9 cellular contexts compared by ENCODE assay signal in the genomic region with DNA sequence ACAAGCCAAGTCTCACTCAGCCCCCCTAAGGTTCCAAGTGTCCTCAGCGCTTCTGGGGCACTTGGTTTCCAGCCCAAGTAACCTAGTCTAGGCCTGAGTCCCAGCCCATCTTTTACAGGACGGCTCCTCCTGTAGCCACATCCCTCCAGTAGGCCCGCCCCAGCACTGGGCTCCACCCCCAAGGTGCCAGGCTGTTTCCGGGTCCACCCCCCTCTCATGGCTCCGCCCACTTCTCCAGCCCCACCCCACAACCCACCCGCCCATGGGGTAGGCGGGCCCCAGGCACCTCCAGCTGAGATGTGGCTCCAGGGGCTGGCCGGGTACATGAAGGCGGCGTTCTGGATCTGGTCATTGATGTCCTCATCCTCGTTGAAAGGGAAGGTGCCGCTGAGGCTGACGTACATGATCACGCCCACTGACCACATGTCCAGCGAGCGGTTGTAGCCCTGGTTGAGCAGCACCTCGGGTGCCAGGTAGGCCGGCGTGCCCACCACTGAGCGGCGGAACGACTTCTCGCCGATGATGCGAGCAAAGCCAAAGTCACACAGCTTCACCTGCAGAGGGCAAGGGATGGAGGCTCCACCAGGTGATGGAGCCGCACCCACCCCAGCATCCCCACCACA. TPM values are rescaled to one million over a fixed set of nuclear protein-coding genes. Genes with fewer than 3 reads are reported as not detected.
DNase-seq lines count a peak whose midpoint lies in the region; ATAC-seq, FAIRE-seq and TF ChIP-seq lines count a peak whose summit lies in the region.
"Had no signal": no experiment of that assay in that cellular context is flagged by ENCODE, and none has a peak within 500 bp of the region (broad histone marks: within the 10 kb centered on the region; RNA-seq: fewer than 3 reads in every experiment).

No MANE protein-coding gene starts in this region.

- no peak overlapping the region for H3K27ac Mint-ChIP-seq in Caco-2 (ENCODE audit: unreplicated experiment)
- no peak overlapping the region for H3K27ac Mint-ChIP-seq in activated naive CD4-positive, alpha-beta T cell treated with anti-CD3 and anti-CD28 coated beads, Interleukin-2, amount 10 ng/mL, durations not matched to agents 7 days and 5 days

- DNase-seq in Caco-2 (peak; percentile 52 to 65), RPMI8226 (peak; percentile 21), pancreas (peak in 3 of 6 donors; percentile 15 to 61 (median 48)), NOMO-1 (lab: John Stamatoyannopoulos, UW; ENCODE audit: unreplicated experiment in 2 of 2) (no peak)
- peak; percentile 74 for DNase-seq in activated naive CD4-positive, alpha-beta T cell treated with anti-CD3 and anti-CD28 coated beads, Interleukin-2, amount 10 ng/mL, durations not matched to agents 7 days and 5 days

- H3K9me3 Mint-ChIP-seq in Caco-2 (ENCODE audit: unreplicated experiment) = no peaks in the 10 kb centered on the region
- H3K9me3 Mint-ChIP-seq in activated naive CD4-positive, alpha-beta T cell treated with anti-CD3 and anti-CD28 coated beads, Interleukin-2, amount 10 ng/mL, durations not matched to agents 7 days and 5 days = no peaks in the 10 kb centered on the region

- POLR2A ChIA-PET in Caco-2 (lab: Charles Lee) = no interaction called here

- intact Hi-C loops in Caco-2 (cut with micrococcal nuclease; ENCODE audit: unreplicated experiment) (no loop called here), pancreas (cut with DNase I) (no loop called here)

- no peaks in the 10 kb centered on the region for H3K9me3 ChIP-seq in Caco-2
- H3K9me3 ChIP-seq in pancreas = no peaks in the 10 kb centered on the region

- no peak overlapping the region for H3K4me3 Mint-ChIP-seq in Caco-2 (ENCODE audit: unreplicated experiment)
- H3K4me3 Mint-ChIP-seq in activated naive CD4-positive, alpha-beta T cell treated with anti-CD3 and anti-CD28 coated beads, Interleukin-2, amount 10 ng/mL, durations not matched to agents 7 days and 5 days = no peak overlapping the region

- 89% methylated on average over 26 of the region's 26 CpGs for WGBS in pancreas, 2 donors

- H3K27me3 ChIP-seq in Caco-2 (replicated peaks; ENCODE audit: control insufficient read depth, insufficient read depth, low read length) (no peaks in the 10 kb centered on the region), pancreas (no peaks in the 10 kb centered on the region)

- peaks cover 50% of the 10 kb centered on the region for H3K36me3 Mint-ChIP-seq in Caco-2 (ENCODE audit: insufficient read depth, unreplicated experiment)
- H3K36me3 Mint-ChIP-seq in activated naive CD4-positive, alpha-beta T cell treated with anti-CD3 and anti-CD28 coated beads, Interleukin-2, amount 10 ng/mL, durations not matched to agents 7 days and 5 days = peaks cover 73% of the 10 kb centered on the region

- FAIRE-seq in pancreas (lab: Jason Lieb, UNC) = no peak

- H3K4me1 ChIP-seq in Caco-2 = no peaks in the 10 kb centered on the region
- no peaks in the 10 kb centered on the region for H3K4me1 ChIP-seq in pancreas

- CTCF ChIA-PET in Caco-2 (lab: Charles Lee) = no interaction called here
- CTCF ChIA-PET in activated naive CD4-positive, alpha-beta T cell treated with anti-CD3 and anti-CD28 coated beads, Interleukin-2, amount 10 ng/mL, durations not matched to agents 7 days and 5 days (lab: Charles Lee) = no interaction called here

- no peak overlapping the region for H3K27ac ChIP-seq in pancreas

- H3K4me3 ChIP-seq in Caco-2 (ENCODE audit: low read depth, low read length) = no peak overlapping the region
- H3K4me3 ChIP-seq in pancreas = no peak overlapping the region

- peak in 3 of 4 donors; percentile 21 to 57 (median 55) for ATAC-seq in pancreas
- no peak for ATAC-seq in GM18858 (IDR thresholded peaks at IDR 0.05; ENCODE audit: unreplicated experiment)
- no peak for ATAC-seq in GM19023 (IDR thresholded peaks at IDR 0.05; ENCODE audit: unreplicated experiment)
- no peak for ATAC-seq in GM19455 (IDR thresholded peaks at IDR 0.05; ENCODE audit: unreplicated experiment)

- H3K4me1 Mint-ChIP-seq in Caco-2 (ENCODE audit: low read depth, unreplicated experiment) = no peaks in the 10 kb centered on the region
- peaks cover 11% of the 10 kb centered on the region for H3K4me1 Mint-ChIP-seq in activated naive CD4-positive, alpha-beta T cell treated with anti-CD3 and anti-CD28 coated beads, Interleukin-2, amount 10 ng/mL, durations not matched to agents 7 days and 5 days

- no TSS peak for BruUV-seq in Caco-2 (replicated peaks; lab: Mats Ljungman, UMichigan)

- no peaks in the 10 kb centered on the region for H3K27me3 Mint-ChIP-seq in Caco-2 (ENCODE audit: insufficient read depth, unreplicated experiment)
- no peaks in the 10 kb centered on the region for H3K27me3 Mint-ChIP-seq in activated naive CD4-positive, alpha-beta T cell treated with anti-CD3 and anti-CD28 coated beads, Interleukin-2, amount 10 ng/mL, durations not matched to agents 7 days and 5 days

- H3K36me3 ChIP-seq in Caco-2 (ENCODE audit: control insufficient read depth, insufficient read depth, low read length) = no peaks in the 10 kb centered on the region; the same call in 1 of the 2 replicates
- H3K36me3 ChIP-seq in pancreas = peaks cover 0 to 7% (median 4%) of the 10 kb centered on the region in 3 donors

- no peak for TF ChIP-seq CTCF in Caco-2 (IDR thresholded peaks at IDR 0.05; ENCODE audit: insufficient read depth in 1 of 2, low read depth in 1 of 2, low read length in 1 of 2, severe bottlenecking in 1 of 2, unreplicated experiment in 1 of 2)
- no peak for TF ChIP-seq CTCF in pancreas (IDR thresholded peaks at IDR 0.05)

RNA-seq across cellular contexts. Expression of a gene that starts 17.2 kb away (rescaled TPM):
- total RNA-seq in Caco-2 (2022) = 0.39 and 0.75 TPM in 2 replicates
- total RNA-seq in pancreas = 1 to 10 TPM in 2 of 6 donors, under 1 TPM in 4; 0.24 to 1.7 (median 0.48) TPM
- 1 to 10 TPM in 1 of 2 donors, under 1 TPM in 1; 0.89 to 1.3 TPM for polyA plus RNA-seq in pancreas

RNA-seq across cellular contexts. Expression of a gene that starts 38.7 kb away (rescaled TPM):
- total RNA-seq in Caco-2 (2022) (45.4 and 48.4 TPM in 2 replicates), pancreas (10 to 100 TPM; 13.8 to 33.5 (median 20.4) TPM)
- polyA plus RNA-seq in pancreas = 10 to 100 TPM; 61.1 to 90.3 TPM

RNA-seq across cellular contexts. Expression of a gene that starts 42.2 kb away (rescaled TPM):
- total RNA-seq in Caco-2 (2022) (not detected in 2 replicates), pancreas (not detected)
- not detected for polyA plus RNA-seq in pancreas
- total RNA-seq: kidney epithelial cell had no signal

RNA-seq across cellular contexts. Expression of a gene that starts 53.3 kb away (rescaled TPM):
- not detected in 2 replicates for total RNA-seq in Caco-2 (2022)
- total RNA-seq in pancreas = 1 to 10 TPM in 4 of 6 donors, under 1 TPM in 2; 0.56 to 4.6 (median 1.6) TPM
- 1 to 10 TPM; 3.5 TPM for polyA plus RNA-seq in pancreas
- total RNA-seq: kidney epithelial cell had no signal

Comparison
In these comparisons a context has a peak if more than half of its experiments do, and no peak if none do; other contexts are left out.
1. DNase-seq: peak in Caco-2 (2 of 2), RPMI8226 (single experiment) and activated naive CD4-positive, alpha-beta T cell treated with anti-CD3 and anti-CD28 coated beads, Interleukin-2, amount 10 ng/mL, durations not matched to agents 7 days and 5 days (single experiment); none in NOMO-1 (0 of 2).
2. ATAC-seq: peak in pancreas (3 of 4); none in GM18858 (single experiment), GM19023 (single experiment) and GM19455 (single experiment).